8 cellular contexts compared by ENCODE assay signal in the genomic region with DNA sequence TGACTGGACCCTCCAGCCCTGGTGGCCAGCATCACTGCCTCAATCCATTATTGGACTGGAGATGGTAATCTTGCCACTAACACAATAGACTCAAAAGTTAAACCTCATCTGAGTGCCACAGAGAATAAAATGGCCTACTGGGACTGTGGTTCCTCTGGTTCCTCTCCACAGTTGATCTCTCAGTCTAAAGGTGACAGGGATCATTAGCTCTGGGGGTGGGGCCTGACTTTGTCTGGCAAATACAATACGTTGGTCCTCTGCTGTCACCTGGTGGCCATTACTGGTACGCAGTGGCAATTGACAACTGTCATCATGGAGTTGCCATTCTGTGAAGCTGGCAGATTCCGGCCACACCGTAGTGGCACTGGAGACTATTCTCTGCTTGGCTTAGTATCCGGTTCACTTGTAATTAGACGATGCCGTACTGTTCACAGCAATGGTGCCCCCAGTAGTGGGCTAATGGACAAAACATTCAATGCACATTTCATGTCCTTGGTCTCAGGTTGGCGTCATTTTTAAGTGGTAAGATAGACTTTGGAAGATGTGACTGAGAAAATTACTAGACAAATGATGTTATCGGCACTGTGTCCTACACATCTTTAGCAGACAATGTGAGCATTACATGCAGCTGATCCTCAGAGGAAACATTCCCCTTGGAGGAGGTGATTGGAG. TPM values are rescaled to one million over a fixed set of nuclear protein-coding genes. Genes with fewer than 3 reads are reported as not detected.
DNase-seq lines count a peak whose midpoint lies in the region; ATAC-seq and TF ChIP-seq lines count a peak whose summit lies in the region.

No MANE protein-coding gene starts in this region.

- H3K9me3 ChIP-seq in BLaER1 (peaks cover 35% of the 10 kb centered on the region), colonic mucosa (no peaks in the 10 kb centered on the region), right lobe of liver (no peaks in the 10 kb centered on the region)

- no peak for TF ChIP-seq POLR2A in right lobe of liver (IDR thresholded peaks at IDR 0.05)

- H3K4me3 ChIP-seq in BLaER1 (no peak overlapping the region), colonic mucosa (no peak overlapping the region), right lobe of liver (no peak overlapping the region)

- H3K4me1 ChIP-seq in BLaER1 (peaks cover 6% of the 10 kb centered on the region), colonic mucosa (no peaks in the 10 kb centered on the region), right lobe of liver (no peaks in the 10 kb centered on the region)

- H3K4me2 ChIP-seq in BLaER1: peak overlapping the region; percentile 48; the same call in 1 of the 2 replicates

- no peaks in the 10 kb centered on the region for H4K20me1 ChIP-seq in BLaER1

- H3K27ac ChIP-seq in BLaER1: no peak overlapping the region
- no peak overlapping the region for H3K27ac ChIP-seq in colonic mucosa
- H3K27ac ChIP-seq in right lobe of liver: no peak overlapping the region

- H3K36me3 ChIP-seq in BLaER1 (no peaks in the 10 kb centered on the region), colonic mucosa (no peaks in the 10 kb centered on the region), right lobe of liver (no peaks in the 10 kb centered on the region)

- TF ChIP-seq CTCF in colonic mucosa (IDR thresholded peaks at IDR 0.05) (peak; percentile 93), right lobe of liver (IDR thresholded peaks at IDR 0.05) (peak; percentile 85 to 97 (median 96))

- intact Hi-C loops in colonic mucosa (cut with DNase I) (loop anchor here (2.0 to 10.0 kb wide), 3 partner anchors 74 to 222 kb away; no protein-coding TSS in a partner anchor), right lobe of liver (cut with DNase I) (loop anchor here (10.0 kb wide), 2 partner anchors 72 to 152 kb away; no protein-coding TSS in a partner anchor)

- ATAC-seq in HG03342 (IDR thresholded peaks at IDR 0.05; ENCODE audit: unreplicated experiment) (peak; percentile 98), right lobe of liver (peak; percentile 100)

- no peaks in the 10 kb centered on the region for H3K27me3 ChIP-seq in BLaER1
- no peaks in the 10 kb centered on the region for H3K27me3 ChIP-seq in colonic mucosa
- H3K27me3 ChIP-seq in right lobe of liver: no peaks in the 10 kb centered on the region

- peak; percentile 69 for DNase-seq in GM19240 (ENCODE audit: insufficient read length, low spot score)
- DNase-seq in NCI-H446 (lab: John Stamatoyannopoulos, UW): peak; percentile 4 to 67
- peak; percentile 65 to 80 for DNase-seq in activated CD4-positive, alpha-beta T cell treated with anti-CD3 and anti-CD28 coated beads for 4 hours
- peak; percentile 95 for DNase-seq in colonic mucosa
- peak; percentile 79 to 89 (median 82) for DNase-seq in right lobe of liver
- peak; percentile 61 for DNase-seq in stimulated activated CD8-positive, alpha-beta memory T cell treated with anti-CD3 and anti-CD28 coated beads, Interleukin-12 subunit alpha, Interleukin-12 subunit beta, amount 100 ng/mL, for 24 hours (ENCODE audit: extremely low read depth)

- H3K9ac ChIP-seq in BLaER1 (no peak overlapping the region), colonic mucosa (ENCODE audit: low read depth in 2 of 2, low read length in 2 of 2) (no peak overlapping the region)

- 36% methylated on average over 9 of the region's 9 CpGs for WGBS in right lobe of liver (ENCODE audit: insufficient coverage, low coverage, low lambda C conversion rate, missing lambda C conversion rate)

RNA-seq across cellular contexts. Expression of a gene that starts 6.7 kb away (rescaled TPM):
- total RNA-seq in colonic mucosa: under 1 TPM; 0.37 to 0.96 TPM
- 1 to 10 TPM in 1 of 6 experiments, under 1 TPM in 2, not detected in 3; 0.29 to 1.4 (median 0.92) TPM for total RNA-seq in right lobe of liver

RNA-seq across cellular contexts. Expression of a gene that starts 17.8 kb away (rescaled TPM):
- total RNA-seq in colonic mucosa (10 to 100 TPM; 39.1 to 62.3 TPM), right lobe of liver (not detected)

Comparison
In these comparisons a context has a peak if more than half of its experiments do, and no peak if none do; other contexts are left out.
1. DNase-seq: peak in every context shown above with its lines; median percentile 95 in colonic mucosa; 82 in right lobe of liver; 72 in activated CD4-positive, alpha-beta T cell treated with anti-CD3 and anti-CD28 coated beads for 4 hours; 69 in GM19240; 61 in stimulated activated CD8-positive, alpha-beta memory T cell treated with anti-CD3 and anti-CD28 coated beads, Interleukin-12 subunit alpha, Interleukin-12 subunit beta, amount 100 ng/mL, for 24 hours; 36 in NCI-H446.
2. RNA of a gene that starts 17.8 kb away (total RNA-seq): 39.1 to 62.3 TPM in colonic mucosa; not detected in right lobe of liver; every median in the first group is over 10 times any median in the second.